In the genomic region with DNA sequence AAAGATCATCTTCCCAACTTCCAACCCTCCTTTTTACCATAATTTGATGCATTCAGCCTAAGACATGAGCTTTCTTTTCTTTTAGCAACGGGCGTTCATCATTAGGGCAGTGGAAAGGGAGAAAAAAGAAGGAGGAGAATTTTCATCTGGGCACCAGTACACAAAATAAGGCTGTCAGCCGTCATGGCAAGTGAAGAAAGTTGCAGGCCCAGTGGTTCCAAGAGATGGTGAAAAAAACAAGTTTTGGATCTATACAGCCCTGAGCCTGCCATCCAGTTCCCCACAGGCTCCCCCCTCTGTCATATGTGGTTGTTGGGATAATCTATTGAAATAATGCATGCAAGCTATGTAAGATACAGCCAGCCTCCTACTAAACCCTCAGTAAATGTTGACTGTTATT, we compare ENCODE assay signal across 11 cellular contexts.
"Had no signal": no experiment of that assay in that cellular context is flagged by ENCODE, and none has a peak within 500 bp of the region (broad histone marks: within the 10 kb centered on the region; RNA-seq: fewer than 3 reads in every experiment).

No MANE protein-coding gene starts in this region.

- H3K4me1 ChIP-seq: HAP-1 had no signal

- FAIRE-seq: H1, H54 had no signal

- DNase-seq: GM23248, GOT3, H7, H9, HCEC 1CT, HFFc6 had no signal

- H3K9ac ChIP-seq: GM23248 had no signal

- H3K4me3 ChIP-seq: GM23248, GM23338, HAP-1 had no signal

- H3K27ac Mint-ChIP-seq: GM23338, H9, HFFc6 had no signal

- ATAC-seq: GM23338, HCT116 had no signal

- H3K27ac ChIP-seq: GM23248 had no signal

- H3K36me3 ChIP-seq: HAP-1 had no signal

- H3K4me2 ChIP-seq: GM23338 had no signal

- H3K9me3 ChIP-seq: HAP-1 had no signal

- H3K4me3 Mint-ChIP-seq: GM23338, H9, HFFc6 had no signal

- H2AFZ ChIP-seq: GM23248 had no signal
